ENCODE assay signal across 23 cellular contexts in the genomic region with DNA sequence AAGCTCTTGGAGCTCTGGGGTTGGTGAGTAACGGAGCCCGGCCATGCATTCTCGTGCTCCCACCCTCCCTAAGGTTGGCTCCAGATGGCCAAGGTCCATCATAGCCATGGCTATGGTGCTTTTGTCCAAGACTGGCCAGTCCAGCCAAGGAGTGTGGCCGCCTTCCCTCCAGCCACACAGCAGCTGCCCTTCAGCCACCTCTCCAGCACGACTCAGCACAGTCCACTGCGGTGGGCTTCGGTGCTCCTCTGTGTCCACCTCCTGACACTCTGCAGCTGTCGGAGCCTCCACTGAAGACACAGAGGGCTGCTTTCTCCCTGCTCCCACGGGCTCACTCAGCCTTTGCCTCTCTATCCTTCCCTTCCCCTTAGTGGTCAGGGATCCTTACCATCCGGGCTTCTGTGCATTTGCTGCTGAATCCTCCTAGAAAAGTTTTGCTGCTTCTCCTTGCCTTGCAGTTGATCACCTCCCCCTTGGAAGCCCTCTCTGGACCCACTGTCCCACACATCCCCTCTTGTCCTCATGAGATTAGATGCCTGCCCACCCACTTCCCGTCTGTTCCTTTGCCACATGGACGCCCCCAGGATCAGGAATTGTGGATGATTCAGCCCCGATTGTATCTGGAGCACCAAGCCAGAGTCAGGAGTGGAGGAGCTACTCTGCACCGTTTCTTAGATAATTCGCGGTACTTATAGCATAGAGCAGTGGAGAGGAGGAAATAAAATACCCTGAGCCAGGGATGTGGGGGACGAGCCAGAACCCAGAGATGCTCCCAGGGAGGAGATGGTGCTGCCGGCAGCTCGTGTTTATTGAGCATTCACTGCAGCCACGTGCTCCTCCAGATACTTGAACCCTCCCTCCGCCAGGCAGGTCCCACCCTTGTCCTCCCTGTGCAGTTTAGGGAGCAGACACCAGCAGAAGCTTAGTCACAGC.
"Had no signal": no experiment of that assay in that cellular context is flagged by ENCODE, and none has a peak within 500 bp of the region (broad histone marks: within the 10 kb centered on the region; RNA-seq: fewer than 3 reads in every experiment).

No MANE protein-coding gene starts in this region.

- H3K27me3 ChIP-seq: body of pancreas, sigmoid colon, thyroid gland, uterus had no signal

- H3K4me3 ChIP-seq: body of pancreas, esophagus squamous epithelium, psoas muscle, sigmoid colon, thyroid gland, uterus had no signal

- H3K9me3 Mint-ChIP-seq: activated naive CD8-positive, alpha-beta T cell treated with anti-CD3 and anti-CD28 coated beads, Interleukin-2, amount 10 ng/mL, durations not matched to agents 7 days and 5 days; activated T-helper 17 cell treated with anti-CD3 and anti-CD28 coated beads, Interleukin-2, amount 50 U/mL, for 72 hours; immature natural killer cell; natural killer cell had no signal

- H3K36me3 ChIP-seq: esophagus squamous epithelium, sigmoid colon, thyroid gland, uterus had no signal

- H3K4me1 Mint-ChIP-seq: activated CD8-positive, alpha-beta memory T cell treated with anti-CD3 and anti-CD28 coated beads, Interleukin-2, amount 10 ng/mL, durations not matched to agents 7 days and 5 days; activated naive CD8-positive, alpha-beta T cell treated with anti-CD3 and anti-CD28 coated beads, Interleukin-2, amount 10 ng/mL, durations not matched to agents 7 days and 5 days; activated T-helper 17 cell treated with anti-CD3 and anti-CD28 coated beads, Interleukin-2, amount 50 U/mL, for 72 hours; immature natural killer cell; natural killer cell had no signal

- H3K4me1 ChIP-seq: body of pancreas, esophagus squamous epithelium, psoas muscle, sigmoid colon, thyroid gland, uterus had no signal

- H3K9me3 ChIP-seq: body of pancreas, esophagus squamous epithelium, psoas muscle, sigmoid colon, thyroid gland, uterus had no signal

- H3K36me3 Mint-ChIP-seq: activated CD8-positive, alpha-beta memory T cell treated with anti-CD3 and anti-CD28 coated beads, Interleukin-2, amount 10 ng/mL, durations not matched to agents 7 days and 5 days; activated naive CD8-positive, alpha-beta T cell treated with anti-CD3 and anti-CD28 coated beads, Interleukin-2, amount 10 ng/mL, durations not matched to agents 7 days and 5 days; immature natural killer cell; natural killer cell had no signal

- H3K27ac Mint-ChIP-seq: activated CD8-positive, alpha-beta memory T cell treated with anti-CD3 and anti-CD28 coated beads, Interleukin-2, amount 10 ng/mL, durations not matched to agents 7 days and 5 days; activated naive CD8-positive, alpha-beta T cell treated with anti-CD3 and anti-CD28 coated beads, Interleukin-2, amount 10 ng/mL, durations not matched to agents 7 days and 5 days; activated T-helper 17 cell treated with anti-CD3 and anti-CD28 coated beads, Interleukin-2, amount 50 U/mL, for 72 hours; immature natural killer cell; natural killer cell had no signal

- H3K27ac ChIP-seq: body of pancreas, esophagus squamous epithelium, psoas muscle, sigmoid colon, thyroid gland, uterus had no signal

- ATAC-seq: activated CD8-positive, alpha-beta memory T cell treated with anti-CD3 and anti-CD28 coated beads, Interleukin-2, amount 10 ng/mL, durations not matched to agents 7 days and 5 days; activated T-helper 17 cell treated with anti-CD3 and anti-CD28 coated beads, Interleukin-2, amount 50 U/mL, for 72 hours; body of pancreas; natural killer cell; psoas muscle had no signal

- DNase-seq: activated CD4-positive, alpha-beta T cell treated with anti-CD3 and anti-CD28 coated beads, Interleukin-2, amount 50 U/mL, for 4 hours; activated CD4-positive, CD25-positive, alpha-beta regulatory T cell; activated CD8-positive, alpha-beta memory T cell treated with anti-CD3 and anti-CD28 coated beads, Interleukin-2, amount 10 ng/mL, durations not matched to agents 7 days and 5 days; activated naive CD4-positive, alpha-beta T cell; activated naive CD8-positive, alpha-beta T cell treated with anti-CD3 and anti-CD28 coated beads, Interleukin-2, amount 10 ng/mL, durations not matched to agents 7 days and 5 days; body of pancreas; dermis blood vessel endothelial cell; effector memory CD4-positive, alpha-beta T cell; esophagus squamous epithelium; immature natural killer cell; kidney glomerular epithelial cell; mesendoderm; natural killer cell; psoas muscle; sigmoid colon; stimulated activated CD4-positive, alpha-beta T cell treated with anti-CD3 and anti-CD28 coated beads, Interleukin-12 subunit alpha, Interleukin-12 subunit beta, amount 100 ng/mL, for 4 hours; stimulated activated CD4-positive, alpha-beta T cell treated with anti-CD3 and anti-CD28 coated beads, Interleukin-1b, Interleukin-23, amount 100 ng/mL, for 48 hours; stimulated activated CD8-positive, alpha-beta memory T cell treated with anti-CD3 and anti-CD28 coated beads, Interleukin-4, amount 100 ng/mL, for 48 hours; stimulated activated naive CD4-positive, alpha-beta T cell treated with Interleukin-2 at 50 U/mL for 16 hours; T1000; thyroid gland; uterus had no signal

- H3K4me3 Mint-ChIP-seq: activated CD8-positive, alpha-beta memory T cell treated with anti-CD3 and anti-CD28 coated beads, Interleukin-2, amount 10 ng/mL, durations not matched to agents 7 days and 5 days; activated naive CD8-positive, alpha-beta T cell treated with anti-CD3 and anti-CD28 coated beads, Interleukin-2, amount 10 ng/mL, durations not matched to agents 7 days and 5 days; activated T-helper 17 cell treated with anti-CD3 and anti-CD28 coated beads, Interleukin-2, amount 50 U/mL, for 72 hours; immature natural killer cell; natural killer cell had no signal
